In genomic region chr3:126288314-126288713, GRCh38 we compare ENCODE assay signal across 1 cellular context.
TF ChIP-seq lines count a peak whose summit lies in the region.

No MANE protein-coding gene starts in this region.

TF ChIP-seq in SK-N-SH treated with all-trans-retinoic acid at 6 μM for 48 hours, 23 proteins besides CTCF, POLR2A, EP300 and RAD21 (continued from another document):
- TF ChIP-seq ZNF8 (CRISPR knock-in tag; IDR thresholded peaks at IDR 0.05), result no peak
- no peak for TF ChIP-seq TCF4 (CRISPR knock-in tag; IDR thresholded peaks at IDR 0.05; ENCODE audit: borderline replicate concordance)
- TF ChIP-seq ZNF565 (CRISPR knock-in tag; conservative IDR thresholded peaks at IDR 0.05; ENCODE audit: low read depth), result no peak
- no peak for TF ChIP-seq PATZ1 (CRISPR knock-in tag; IDR thresholded peaks at IDR 0.05; ENCODE audit: borderline replicate concordance)
- no peak for TF ChIP-seq OSR1 (CRISPR knock-in tag; IDR thresholded peaks at IDR 0.05)
- no peak for TF ChIP-seq RARB (CRISPR knock-in tag; IDR thresholded peaks at IDR 0.05)
